2 cellular contexts compared by ENCODE assay signal in the genomic region with DNA sequence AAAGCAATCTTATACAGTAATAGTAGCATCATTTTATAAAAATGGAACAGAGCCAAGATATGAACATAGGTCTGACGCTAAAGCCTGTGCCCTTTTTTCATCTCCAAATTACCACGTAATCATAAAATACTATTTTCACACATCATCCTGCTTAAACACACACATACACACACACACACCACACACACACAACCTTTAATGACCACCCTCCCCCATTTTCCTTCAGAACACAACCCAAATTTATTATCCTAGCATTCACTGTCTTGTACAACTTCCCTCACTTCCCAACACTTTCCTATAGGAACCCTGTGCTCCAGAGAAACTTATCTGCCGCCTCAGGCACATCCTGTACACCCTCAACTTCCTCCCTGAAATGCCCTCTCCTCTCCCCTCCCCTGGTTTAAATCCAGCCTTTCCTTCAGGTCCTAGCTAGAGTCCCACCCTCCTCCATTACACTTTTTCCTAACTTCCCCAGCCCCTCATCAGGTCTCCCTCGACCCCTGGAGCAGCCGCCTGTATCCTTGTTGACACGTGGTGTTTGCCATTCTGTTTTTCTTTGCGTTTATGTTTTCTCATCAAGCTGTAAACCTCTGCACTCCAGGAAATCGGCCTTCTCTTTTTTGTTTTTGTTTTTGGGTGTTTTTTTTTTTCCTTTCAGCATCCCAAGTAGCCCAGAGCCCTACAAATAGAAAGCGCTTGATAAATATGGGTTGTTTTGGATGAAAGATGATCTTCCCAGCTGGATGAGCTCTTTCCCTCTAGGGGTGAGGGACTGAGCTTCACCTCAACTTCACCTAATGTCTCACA.
TF ChIP-seq lines count a peak whose summit lies in the region.

No MANE protein-coding gene starts in this region.

TF ChIP-seq in H1, 55 proteins besides CTCF, POLR2A, EP300 and RAD21:
- TF ChIP-seq SP1 (IDR thresholded peaks at IDR 0.05; ENCODE audit: low read depth, low read length) (no peak), SP2 (IDR thresholded peaks at IDR 0.05; ENCODE audit: low read length) (no peak), RBBP5 (IDR thresholded peaks at IDR 0.05; ENCODE audit: borderline replicate concordance, low read depth, low read length) (0 out of 2 replicates have a peak, but pooled peaks have one; percentile 31), CREB1 (IDR thresholded peaks at IDR 0.05) (no peak)
- TF ChIP-seq, protein P1, sequence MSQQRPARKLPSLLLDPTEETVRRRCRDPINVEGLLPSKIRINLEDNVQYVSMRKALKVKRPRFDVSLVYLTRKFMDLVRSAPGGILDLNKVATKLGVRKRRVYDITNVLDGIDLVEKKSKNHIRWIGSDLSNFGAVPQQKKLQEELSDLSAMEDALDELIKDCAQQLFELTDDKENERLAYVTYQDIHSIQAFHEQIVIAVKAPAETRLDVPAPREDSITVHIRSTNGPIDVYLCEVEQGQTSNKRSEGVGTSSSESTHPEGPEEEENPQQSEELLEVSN (IDR thresholded peaks at IDR 0.05): peak; percentile 66; the same call in 1 of the 2 replicates
- TF ChIP-seq, protein P2, sequence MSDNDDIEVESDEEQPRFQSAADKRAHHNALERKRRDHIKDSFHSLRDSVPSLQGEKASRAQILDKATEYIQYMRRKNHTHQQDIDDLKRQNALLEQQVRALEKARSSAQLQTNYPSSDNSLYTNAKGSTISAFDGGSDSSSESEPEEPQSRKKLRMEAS (IDR thresholded peaks at IDR 0.05): peak; percentile 80

TF ChIP-seq in neural cell, 6 proteins besides CTCF, POLR2A, EP300 and RAD21:
- no peak for TF ChIP-seq TAF1 (IDR thresholded peaks at IDR 0.05; ENCODE audit: low read depth)
- TF ChIP-seq MXI1 (conservative IDR thresholded peaks at IDR 0.05; ENCODE audit: poor library complexity, severe bottlenecking): no peak
- TF ChIP-seq, protein P3, sequence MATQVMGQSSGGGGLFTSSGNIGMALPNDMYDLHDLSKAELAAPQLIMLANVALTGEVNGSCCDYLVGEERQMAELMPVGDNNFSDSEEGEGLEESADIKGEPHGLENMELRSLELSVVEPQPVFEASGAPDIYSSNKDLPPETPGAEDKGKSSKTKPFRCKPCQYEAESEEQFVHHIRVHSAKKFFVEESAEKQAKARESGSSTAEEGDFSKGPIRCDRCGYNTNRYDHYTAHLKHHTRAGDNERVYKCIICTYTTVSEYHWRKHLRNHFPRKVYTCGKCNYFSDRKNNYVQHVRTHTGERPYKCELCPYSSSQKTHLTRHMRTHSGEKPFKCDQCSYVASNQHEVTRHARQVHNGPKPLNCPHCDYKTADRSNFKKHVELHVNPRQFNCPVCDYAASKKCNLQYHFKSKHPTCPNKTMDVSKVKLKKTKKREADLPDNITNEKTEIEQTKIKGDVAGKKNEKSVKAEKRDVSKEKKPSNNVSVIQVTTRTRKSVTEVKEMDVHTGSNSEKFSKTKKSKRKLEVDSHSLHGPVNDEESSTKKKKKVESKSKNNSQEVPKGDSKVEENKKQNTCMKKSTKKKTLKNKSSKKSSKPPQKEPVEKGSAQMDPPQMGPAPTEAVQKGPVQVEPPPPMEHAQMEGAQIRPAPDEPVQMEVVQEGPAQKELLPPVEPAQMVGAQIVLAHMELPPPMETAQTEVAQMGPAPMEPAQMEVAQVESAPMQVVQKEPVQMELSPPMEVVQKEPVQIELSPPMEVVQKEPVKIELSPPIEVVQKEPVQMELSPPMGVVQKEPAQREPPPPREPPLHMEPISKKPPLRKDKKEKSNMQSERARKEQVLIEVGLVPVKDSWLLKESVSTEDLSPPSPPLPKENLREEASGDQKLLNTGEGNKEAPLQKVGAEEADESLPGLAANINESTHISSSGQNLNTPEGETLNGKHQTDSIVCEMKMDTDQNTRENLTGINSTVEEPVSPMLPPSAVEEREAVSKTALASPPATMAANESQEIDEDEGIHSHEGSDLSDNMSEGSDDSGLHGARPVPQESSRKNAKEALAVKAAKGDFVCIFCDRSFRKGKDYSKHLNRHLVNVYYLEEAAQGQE (IDR thresholded peaks at IDR 0.05; ENCODE audit: borderline replicate concordance): no peak
- no peak for TF ChIP-seq EZH2 (IDR thresholded peaks at IDR 0.05; ENCODE audit: borderline replicate concordance, insufficient read depth, low read length, poor library complexity, severe bottlenecking)
- no peak for TF ChIP-seq POLR2AphosphoS5 (IDR thresholded peaks at IDR 0.05)
- no peak for TF ChIP-seq SMC3 (conservative IDR thresholded peaks at IDR 0.05; ENCODE audit: poor library complexity)
